In genomic region chr1:36323636-36324321, GRCh38 we compare ENCODE assay signal across 8 cellular contexts. TPM values are rescaled to one million over a fixed set of nuclear protein-coding genes. Genes with fewer than 3 reads are reported as not detected.
A peak's percentile ranks its signal among the peaks of the same experiment; 100 is the strongest.
DNase-seq lines count a peak whose midpoint lies in the region; ATAC-seq and TF ChIP-seq lines count a peak whose summit lies in the region.

Gene EVA1B, minus strand, starts transcription at chr1:36323645. Its CDS starts 608 bp downstream, at chr1:36323037.

- H3K4me3 Mint-ChIP-seq in CD14-positive monocyte (peak within 1 kb of the TSS; percentile 79 to 87), osteocyte (ENCODE audit: unreplicated experiment) (peak within 1 kb of the TSS; percentile 81)
- peak within 1 kb of the TSS; percentile 80 for H3K4me3 Mint-ChIP-seq in activated naive CD4-positive, alpha-beta T cell treated with anti-CD3 and anti-CD28 coated beads, Interleukin-2, amount 50 U/mL, for 24 hours

- H2AFZ ChIP-seq in OCI-LY7 (ENCODE audit: low read length), result 0 out of 2 replicates have a peak within 1 kb of the TSS, but pooled peaks have one; percentile 42

- DNase-seq in CD14-positive monocyte (ENCODE audit: low spot score) (no peak), OCI-LY7 (ENCODE audit: low spot score) (peak; percentile 29), head of caudate nucleus (peak in 30 of 42 donors; percentile 15 to 70 (median 48)), osteocyte (ENCODE audit: extremely low spot score, unreplicated experiment) (peak; percentile 92)

- peak within 1 kb of the TSS; percentile 56 for H3K4me3 ChIP-seq in OCI-LY7 (ENCODE audit: low read depth, low read length, poor library complexity, severe bottlenecking)

- POLR2A ChIA-PET in OCI-LY7 (lab: Charles Lee), result no interaction called here

- peak within 1 kb of the TSS; percentile 61 for H3K4me2 ChIP-seq in OCI-LY7 (ENCODE audit: low read length)

- peaks cover 35% of the 10 kb centered on the region for H3K4me1 ChIP-seq in OCI-LY7 (ENCODE audit: insufficient read depth, low read length, poor library complexity, severe bottlenecking)

- intact Hi-C loops in CD14-positive monocyte (cut with micrococcal nuclease), result no loop called here
- intact Hi-C loops in OCI-LY7 (cut with micrococcal nuclease; ENCODE audit: unreplicated experiment), result no loop called here
- intact Hi-C loops in head of caudate nucleus (cut with DNase I), result no loop called here

- peaks cover 37% of the 10 kb centered on the region for H3K4me1 Mint-ChIP-seq in CD14-positive monocyte
- H3K4me1 Mint-ChIP-seq in activated naive CD4-positive, alpha-beta T cell treated with anti-CD3 and anti-CD28 coated beads, Interleukin-2, amount 50 U/mL, for 24 hours, result peaks cover 27% of the 10 kb centered on the region
- H3K4me1 Mint-ChIP-seq in osteocyte (ENCODE audit: unreplicated experiment), result peaks cover 56% of the 10 kb centered on the region

- H3K9me3 Mint-ChIP-seq in CD14-positive monocyte (peaks cover 0 to 3% (median 0%) of the 10 kb centered on the region in 7 donors), osteocyte (ENCODE audit: unreplicated experiment) (no peaks in the 10 kb centered on the region)
- H3K9me3 Mint-ChIP-seq in activated naive CD4-positive, alpha-beta T cell treated with anti-CD3 and anti-CD28 coated beads, Interleukin-2, amount 50 U/mL, for 24 hours, result no peaks in the 10 kb centered on the region

- ATAC-seq in GM21528 (IDR thresholded peaks at IDR 0.05; ENCODE audit: low FRiP score, unreplicated experiment), result peak; percentile 50
- ATAC-seq in HG03159 (IDR thresholded peaks at IDR 0.05; ENCODE audit: unreplicated experiment), result no peak
- ATAC-seq in GM21447 (IDR thresholded peaks at IDR 0.05; ENCODE audit: unreplicated experiment), result no peak

- H3K36me3 Mint-ChIP-seq in CD14-positive monocyte, result peaks cover 0 to 5% of the 10 kb centered on the region in 2 donors
- H3K36me3 Mint-ChIP-seq in activated naive CD4-positive, alpha-beta T cell treated with anti-CD3 and anti-CD28 coated beads, Interleukin-2, amount 50 U/mL, for 24 hours, result no peaks in the 10 kb centered on the region
- no peaks in the 10 kb centered on the region for H3K36me3 Mint-ChIP-seq in osteocyte (ENCODE audit: unreplicated experiment)

- H3K27me3 Mint-ChIP-seq in CD14-positive monocyte (ENCODE audit: low read depth in 3 of 3), result peaks cover 23 to 46% (median 28%) of the 10 kb centered on the region in 3 donors
- no peaks in the 10 kb centered on the region for H3K27me3 Mint-ChIP-seq in activated naive CD4-positive, alpha-beta T cell treated with anti-CD3 and anti-CD28 coated beads, Interleukin-2, amount 50 U/mL, for 24 hours
- H3K27me3 Mint-ChIP-seq in osteocyte (ENCODE audit: unreplicated experiment), result no peaks in the 10 kb centered on the region

- no peak for TF ChIP-seq CTCF in CD14-positive monocyte (IDR thresholded peaks at IDR 0.05)
- no peak for TF ChIP-seq CTCF in OCI-LY7 (conservative IDR thresholded peaks at IDR 0.05; ENCODE audit: low read length)
- no peak for TF ChIP-seq CTCF in osteocyte (IDR thresholded peaks at IDR 0.05)

- H3K27ac Mint-ChIP-seq in CD14-positive monocyte (peak within 1 kb of the TSS in 5 of 7 donors; percentile 21 to 82 (median 70)), osteocyte (ENCODE audit: unreplicated experiment) (peak within 1 kb of the TSS; percentile 94)
- H3K27ac Mint-ChIP-seq in activated naive CD4-positive, alpha-beta T cell treated with anti-CD3 and anti-CD28 coated beads, Interleukin-2, amount 50 U/mL, for 24 hours, result no peak within 1 kb of the TSS

- CTCF ChIA-PET in OCI-LY7 (lab: Charles Lee; ENCODE audit: unreplicated experiment), result no interaction called here

- no peaks in the 10 kb centered on the region for H3K36me3 ChIP-seq in OCI-LY7 (ENCODE audit: insufficient read depth, low read length)

- no peaks in the 10 kb centered on the region for H3K9me2 ChIP-seq in OCI-LY7 (ENCODE audit: insufficient read depth, low read length)

- BruUV-seq in OCI-LY7 (replicated peaks; lab: Mats Ljungman, UMichigan), result no TSS peak

- no peaks in the 10 kb centered on the region for H3K9me3 ChIP-seq in OCI-LY7 (ENCODE audit: low read length)

- H4K20me1 ChIP-seq in OCI-LY7 (ENCODE audit: insufficient read depth, low read length), result no peaks in the 10 kb centered on the region

- no peak within 1 kb of the TSS for H3K27ac ChIP-seq in OCI-LY7 (ENCODE audit: low read depth, low read length, poor library complexity, severe bottlenecking)

- H3K79me2 ChIP-seq in OCI-LY7 (ENCODE audit: insufficient read depth, low read depth, low read length), result no peaks in the 10 kb centered on the region

RNA-seq across cellular contexts. Expression of gene EVA1B, which starts in this region (rescaled TPM):
- 10 to 100 TPM; 16.6 to 19.1 TPM for polyA plus RNA-seq in CD14-positive monocyte
- total RNA-seq in OCI-LY7 (2014; rRNA removed; shearing (Covaris generic)), result 0.57 and 2.0 TPM in 2 replicates
- total RNA-seq in OCI-LY7 (2022), result 0.84 and 0.96 TPM in 2 replicates
- total RNA-seq in osteocyte, result 113 and 115 TPM in 2 replicates

Comparison
In these comparisons a context has a peak if more than half of its experiments do, and no peak if none do; other contexts are left out.
1. RNA of gene EVA1B (total RNA-seq): 113 to 115 TPM in osteocyte; 0.57 to 2.0 TPM in OCI-LY7; every median in the first group is over 10 times any median in the second.
2. Peak in every context shown above with its lines, with median percentiles within 50 percentile points of each other: H3K4me3 Mint-ChIP-seq.